In the genomic region with DNA sequence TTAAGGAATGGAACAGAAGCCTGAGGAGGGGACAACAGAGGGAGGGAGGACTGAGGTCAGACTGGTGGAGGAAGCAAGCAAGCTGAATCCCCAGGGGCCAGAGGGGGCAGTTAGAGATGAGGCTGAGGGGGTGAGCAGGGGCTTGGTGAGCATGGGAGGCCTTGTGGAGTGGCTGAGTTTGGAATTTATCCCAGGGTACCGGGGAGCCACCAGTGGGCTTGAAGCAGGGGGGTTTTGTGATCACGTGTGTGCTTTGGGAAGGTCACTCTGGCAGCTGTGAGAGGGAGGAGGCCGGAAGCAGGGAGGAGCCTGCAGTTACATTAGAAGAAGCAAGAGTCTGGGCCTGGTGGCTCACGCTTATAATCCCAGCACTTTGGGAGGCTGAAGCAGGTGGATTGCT, we compare ENCODE assay signal across 13 cellular contexts. TPM values are rescaled to one million over a fixed set of nuclear protein-coding genes. Genes with fewer than 3 reads are reported as not detected.
DNase-seq lines count a peak whose midpoint lies in the region; ATAC-seq and TF ChIP-seq lines count a peak whose summit lies in the region.
"Had no signal": no experiment of that assay in that cellular context is flagged by ENCODE, and none has a peak within 500 bp of the region (broad histone marks: within the 10 kb centered on the region; RNA-seq: fewer than 3 reads in every experiment).

No MANE protein-coding gene starts in this region.

- H3K4me1 Mint-ChIP-seq in activated T-cell treated with anti-CD3 and anti-CD28 coated beads, Interleukin-2, amount 50 U/mL, for 72 hours (ENCODE audit: low read depth), result peaks cover 60% of the 10 kb centered on the region
- H3K4me1 Mint-ChIP-seq in stimulated activated naive CD8-positive, alpha-beta T cell treated with anti-CD3 and anti-CD28 coated beads, Interleukin-15, amount 100 ng/mL, for 72 hours, result peaks cover 75% of the 10 kb centered on the region

- no peak for TF ChIP-seq CTCF in SU-DHL-6 (IDR thresholded peaks at IDR 0.05; ENCODE audit: insufficient read depth, low read length, poor library complexity, severe bottlenecking)
- no peak for TF ChIP-seq CTCF in right atrium auricular region (IDR thresholded peaks at IDR 0.05)

- H3K9me3 Mint-ChIP-seq in activated T-cell treated with anti-CD3 and anti-CD28 coated beads, Interleukin-2, amount 50 U/mL, for 72 hours, result no peaks in the 10 kb centered on the region
- H3K9me3 Mint-ChIP-seq in stimulated activated naive CD8-positive, alpha-beta T cell treated with anti-CD3 and anti-CD28 coated beads, Interleukin-15, amount 100 ng/mL, for 72 hours, result no peaks in the 10 kb centered on the region

- H3K27me3 Mint-ChIP-seq in activated T-cell treated with anti-CD3 and anti-CD28 coated beads, Interleukin-2, amount 50 U/mL, for 72 hours (ENCODE audit: low read depth), result no peaks in the 10 kb centered on the region
- no peaks in the 10 kb centered on the region for H3K27me3 Mint-ChIP-seq in stimulated activated naive CD8-positive, alpha-beta T cell treated with anti-CD3 and anti-CD28 coated beads, Interleukin-15, amount 100 ng/mL, for 72 hours

- peak overlapping the region; percentile 56 for H3K27ac ChIP-seq in SU-DHL-6 (ENCODE audit: low read depth, low read length)
- peak overlapping the region; percentile 61 to 62 for H3K27ac ChIP-seq in right atrium auricular region
- H3K27ac ChIP-seq: C4-2B had no signal

- H3K9ac ChIP-seq in SU-DHL-6 (ENCODE audit: low read length), result peak overlapping the region; percentile 9

- H3F3A ChIP-seq in SU-DHL-6 (ENCODE audit: insufficient read depth), result peaks cover 30% of the 10 kb centered on the region

- no peaks in the 10 kb centered on the region for H3K9me3 ChIP-seq in SU-DHL-6 (ENCODE audit: insufficient read depth, low read length)
- no peaks in the 10 kb centered on the region for H3K9me3 ChIP-seq in right atrium auricular region
- H3K9me3 ChIP-seq: stomach had no signal

- no peak overlapping the region for H2AFZ ChIP-seq in SU-DHL-6 (ENCODE audit: low read depth, low read length, severe bottlenecking)

- ATAC-seq in activated T-cell treated with anti-CD3 and anti-CD28 coated beads, Interleukin-2, amount 50 U/mL, for 72 hours (replicated peaks in 1 of 2), result no peak
- no peak for ATAC-seq in stimulated activated naive CD8-positive, alpha-beta T cell treated with anti-CD3 and anti-CD28 coated beads, Interleukin-15, amount 100 ng/mL, for 72 hours
- ATAC-seq in GM18520 (IDR thresholded peaks at IDR 0.05; ENCODE audit: unreplicated experiment), result no peak

- no peaks in the 10 kb centered on the region for H4K20me1 ChIP-seq in SU-DHL-6 (ENCODE audit: low read depth, low read length)

- no peak overlapping the region for H3K4me3 Mint-ChIP-seq in activated T-cell treated with anti-CD3 and anti-CD28 coated beads, Interleukin-2, amount 50 U/mL, for 72 hours
- peak overlapping the region in 1 of 2 donors; percentile 55 for H3K4me3 Mint-ChIP-seq in stimulated activated naive CD8-positive, alpha-beta T cell treated with anti-CD3 and anti-CD28 coated beads, Interleukin-15, amount 100 ng/mL, for 72 hours

- H3K4me2 ChIP-seq in SU-DHL-6 (ENCODE audit: low read depth, low read length, poor library complexity, severe bottlenecking), result no peak overlapping the region
- H3K4me2 ChIP-seq: smooth muscle cell had no signal

- H3K79me2 ChIP-seq in SU-DHL-6 (ENCODE audit: insufficient read depth, low read length), result peaks cover 40% of the 10 kb centered on the region

- peaks cover 0 to 1% of the 10 kb centered on the region in 2 donors for H3K36me3 Mint-ChIP-seq in activated T-cell treated with anti-CD3 and anti-CD28 coated beads, Interleukin-2, amount 50 U/mL, for 72 hours (ENCODE audit: insufficient read depth in 2 of 2)

- peaks cover 0 to 33% of the 10 kb centered on the region in 2 donors for H3K4me1 ChIP-seq in right atrium auricular region

- peak overlapping the region; percentile 39 for H3K27ac Mint-ChIP-seq in activated T-cell treated with anti-CD3 and anti-CD28 coated beads, Interleukin-2, amount 50 U/mL, for 72 hours
- peak overlapping the region; percentile 87 to 92 for H3K27ac Mint-ChIP-seq in stimulated activated naive CD8-positive, alpha-beta T cell treated with anti-CD3 and anti-CD28 coated beads, Interleukin-15, amount 100 ng/mL, for 72 hours

- no peaks in the 10 kb centered on the region for H3K9me2 ChIP-seq in SU-DHL-6 (replicated peaks; ENCODE audit: insufficient read depth, low read length)

- DNase-seq in activated T-cell treated with anti-CD3 and anti-CD28 coated beads, Interleukin-2, amount 50 U/mL, for 72 hours, result no peak
- DNase-seq in activated T-cell treated with anti-CD3 and anti-CD28 coated beads, Interleukin-2, amount 50 U/mL, for 48 hours, result no peak
- DNase-seq in right atrium auricular region (ENCODE audit: low spot score) (no peak), A172 (ENCODE audit: low spot score) (no peak), superior temporal gyrus (ENCODE audit: extremely low spot score) (no peak)
- no peak for DNase-seq in stimulated activated naive CD8-positive, alpha-beta T cell treated with anti-CD3 and anti-CD28 coated beads, Interleukin-15, amount 100 ng/mL, for 72 hours
- DNase-seq: NCI-H187, stomach, T1000 had no signal

- no peaks in the 10 kb centered on the region for H3K36me3 ChIP-seq in SU-DHL-6 (ENCODE audit: low read length)
- H3K36me3 ChIP-seq in right atrium auricular region, result peaks cover 12% of the 10 kb centered on the region

- H3K27me3 ChIP-seq in SU-DHL-6 (ENCODE audit: low read length) (no peaks in the 10 kb centered on the region), right atrium auricular region (no peaks in the 10 kb centered on the region)
- H3K27me3 ChIP-seq: stomach had no signal

- H3K4me3 ChIP-seq in SU-DHL-6 (ENCODE audit: insufficient read depth, low read length, poor library complexity, severe bottlenecking) (no peak overlapping the region), right atrium auricular region (no peak overlapping the region)
- H3K4me3 ChIP-seq: smooth muscle cell, stomach had no signal

RNA-seq across cellular contexts. Expression of a gene that starts 9.8 kb away (rescaled TPM):
- total RNA-seq in activated T-cell treated with anti-CD3 and anti-CD28 coated beads, Interleukin-2, amount 50 U/mL, for 72 hours, result 10 to 100 TPM; 55.5 to 71.1 TPM
- total RNA-seq in right atrium auricular region, result 10 to 100 TPM; 24.5 to 31.6 TPM
- 29.7 and 30.3 TPM in 2 replicates for total RNA-seq in A172 (2014; rRNA removed; shearing (Covaris generic))

RNA-seq across cellular contexts. Expression of a gene that starts 23.8 kb away (rescaled TPM):
- total RNA-seq in activated T-cell treated with anti-CD3 and anti-CD28 coated beads, Interleukin-2, amount 50 U/mL, for 72 hours, result 10 to 100 TPM; 34.2 to 54.6 TPM
- total RNA-seq in right atrium auricular region, result 10 to 100 TPM; 43.9 to 66.9 TPM
- total RNA-seq in A172 (2014; rRNA removed; shearing (Covaris generic)), result 21.6 and 31.6 TPM in 2 replicates
